5 cellular contexts compared by ENCODE assay signal in the genomic region with DNA sequence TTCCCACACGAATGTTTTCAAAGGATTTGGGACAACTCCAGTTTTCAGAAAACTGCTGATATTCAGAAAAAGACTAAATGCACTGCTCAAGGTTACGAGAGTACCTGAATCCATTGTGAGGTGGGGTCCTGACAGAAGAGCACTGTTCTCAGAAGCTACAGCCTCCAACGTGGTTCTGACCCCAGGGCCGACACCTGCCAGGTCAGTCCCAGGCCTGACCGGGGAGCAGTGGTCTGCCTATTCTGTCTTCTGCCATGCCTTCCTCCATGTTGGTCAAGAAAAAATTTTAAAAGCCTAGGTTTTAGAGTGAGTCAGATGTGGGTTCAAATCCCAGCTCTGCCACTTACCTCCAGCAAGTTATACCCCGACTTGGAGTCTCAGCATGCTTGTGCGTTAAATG.
"Had no signal": no experiment of that assay in that cellular context is flagged by ENCODE, and none has a peak within 500 bp of the region (broad histone marks: within the 10 kb centered on the region; RNA-seq: fewer than 3 reads in every experiment).

No MANE protein-coding gene starts in this region.

- H3K4me3 Mint-ChIP-seq: GM23338, H9 had no signal

- H3K27ac Mint-ChIP-seq: GM23338, H9 had no signal

- H3K4me2 ChIP-seq: GM23338 had no signal

- H2AFZ ChIP-seq: GM23338 had no signal

- DNase-seq: H9, HCEC 1CT, IMR-90 had no signal

- H3K9me3 Mint-ChIP-seq: GM23338, H9 had no signal

- ATAC-seq: GM23338, K562 had no signal

- H3K4me3 ChIP-seq: GM23338, K562 had no signal
